Comparison of ENCODE assay signal across 8 cellular contexts in genomic region chr10:31031666-31032514, GRCh38.
A peak's percentile ranks its signal among the peaks of the same experiment; 100 is the strongest.
DNase-seq lines count a peak whose midpoint lies in the region; ATAC-seq lines count a peak whose summit lies in the region.

Gene ZNF438 (minus strand): TSS chr10:31031865. CDS start chr10:30877034, 154,831 bp downstream.

- peak; percentile 87 for ATAC-seq in GM19035 (IDR thresholded peaks at IDR 0.05; ENCODE audit: unreplicated experiment)
- peak; percentile 84 for ATAC-seq in HG03342 (IDR thresholded peaks at IDR 0.05; ENCODE audit: unreplicated experiment)

- DNase-seq in Ammon's horn (ENCODE audit: low spot score) = peak; percentile 98
- DNase-seq in NCI-H446 (lab: John Stamatoyannopoulos, UW) = peak; percentile 88 to 96
- DNase-seq in activated CD4-positive, CD25-positive, alpha-beta regulatory T cell treated with anti-CD3 and anti-CD28 coated beads, Interleukin-2, amount 50 U/mL, for 72 hours = peak; percentile 98
- peak; percentile 85 to 91 for DNase-seq in cerebellar nuclear complex (lab: John Stamatoyannopoulos, UW)
- peak; percentile 87 for DNase-seq in kidney glomerular epithelial cell (lab: John Stamatoyannopoulos, UW)
- DNase-seq in stimulated activated CD4-positive, alpha-beta T cell treated with anti-CD3 and anti-CD28 coated beads, Interleukin-15, amount 100 ng/mL, for 48 hours (ENCODE audit: low read depth in 2 of 2) = peak; percentile 93

Comparison
In these comparisons a context has a peak if more than half of its experiments do, and no peak if none do; other contexts are left out.
1. Peak in every context shown above with its lines: DNase-seq and ATAC-seq.